8 cellular contexts compared by ENCODE assay signal in the genomic region with DNA sequence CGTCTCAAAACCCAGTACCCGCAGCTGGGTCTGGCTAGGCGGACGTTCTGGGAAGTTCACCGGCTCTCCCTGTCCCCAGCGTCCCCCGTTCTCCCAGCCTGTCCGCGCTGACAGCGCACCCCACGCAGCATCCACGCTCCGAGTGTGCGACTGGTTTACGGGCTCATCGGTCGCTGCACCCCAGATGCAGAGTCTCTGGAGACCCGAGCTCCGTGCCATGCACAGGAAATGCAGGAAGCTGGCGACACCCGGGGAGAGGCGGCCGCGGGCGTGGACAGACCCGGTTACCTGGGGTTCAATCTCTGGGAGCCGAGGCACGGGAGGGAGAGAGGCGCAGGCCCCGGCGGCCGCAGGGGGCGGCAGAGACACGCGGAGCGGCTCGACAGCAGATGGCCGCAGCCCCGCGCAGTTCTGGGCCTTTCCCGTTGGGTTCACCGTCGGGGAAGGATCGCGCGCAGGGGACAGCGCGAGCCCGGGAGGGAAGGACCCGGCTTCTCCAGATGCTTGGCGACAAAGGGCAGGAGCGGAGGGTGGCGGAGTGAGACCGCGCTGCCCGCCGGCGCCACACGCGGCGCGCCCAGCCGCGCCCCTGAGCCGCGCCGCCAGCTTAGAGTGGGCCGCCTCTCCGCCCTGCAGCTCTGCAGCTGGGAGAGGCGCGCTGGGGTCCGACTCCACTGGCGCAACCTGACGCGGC. TPM values are rescaled to one million over a fixed set of nuclear protein-coding genes. Genes with fewer than 3 reads are reported as not detected.
A peak's percentile ranks its signal among the peaks of the same experiment; 100 is the strongest.
DNase-seq lines count a peak whose midpoint lies in the region; ATAC-seq and TF ChIP-seq lines count a peak whose summit lies in the region.

No MANE protein-coding gene starts in this region.

- CTCF ChIA-PET in A673 (lab: Charles Lee) = interaction anchor here (1.5 kb wide), 1 partner anchor 10 kb away, joined by 5 read pairs; no protein-coding TSS in a partner anchor

- TF ChIP-seq CTCF in A673 (conservative IDR thresholded peaks at IDR 0.05; ENCODE audit: low read depth, low read length) (peak; percentile 85), lower leg skin (IDR thresholded peaks at IDR 0.05) (peak in 1 of 3 donors; percentile 72)

- no peak for TF ChIP-seq POLR2A in lower leg skin (IDR thresholded peaks at IDR 0.05)

- intact Hi-C loops in A673 (cut with micrococcal nuclease; ENCODE audit: unreplicated experiment) = loop anchor here (2.0 kb wide), 1 partner anchor 53 kb away; no protein-coding TSS in a partner anchor
- intact Hi-C loops in activated CD4-positive, alpha-beta T cell treated with anti-CD3 and anti-CD28 coated beads, Interleukin-2, amount 10 ng/mL, durations not matched to agents 24 days and 14 days (cut with micrococcal nuclease) = loop anchor here (1.0 to 5.0 kb wide), 4 partner anchors 36 to 222 kb away; a partner anchor contains a TSS
- intact Hi-C loops in dendritic cell treated with granulocyte-macrophage colony-stimulating factor and Interleukin-4, amounts not matched to agents 40 ng/mL and 50 ng/mL, for 4 days (cut with micrococcal nuclease) = loop anchor here (1.0 to 2.0 kb wide), 2 partner anchors 33 to 53 kb away; no protein-coding TSS in a partner anchor
- intact Hi-C loops in lower leg skin (cut with DNase I; ENCODE audit: low total_unique reads) = no loop called here

- H3K4me1 ChIP-seq in A673 (ENCODE audit: insufficient read depth, low read length, poor library complexity, severe bottlenecking) = peaks cover 2% of the 10 kb centered on the region

- ATAC-seq in GM18520 (IDR thresholded peaks at IDR 0.05; ENCODE audit: unreplicated experiment) (peak; percentile 61), HG03064 (IDR thresholded peaks at IDR 0.05; ENCODE audit: low read depth, unreplicated experiment) (peak; percentile 71)

- H3K27ac ChIP-seq in A673 (ENCODE audit: low read depth, low read length, poor library complexity, severe bottlenecking) = no peak overlapping the region

- H3K27me3 ChIP-seq in A673 (replicated peaks; ENCODE audit: insufficient read depth, low read depth, low read length, poor library complexity) = peaks cover 9% of the 10 kb centered on the region

- no peaks in the 10 kb centered on the region for H3K36me3 ChIP-seq in A673 (ENCODE audit: insufficient read depth, low read length, poor library complexity, severe bottlenecking)

- POLR2A ChIA-PET in A673 (lab: Charles Lee; ENCODE audit: low non-redundant PET) = no interaction called here

- peak overlapping the region; percentile 84 for H3K27ac Mint-ChIP-seq in activated CD4-positive, alpha-beta T cell treated with anti-CD3 and anti-CD28 coated beads, Interleukin-2, amount 10 ng/mL, durations not matched to agents 24 days and 14 days
- H3K27ac Mint-ChIP-seq in dendritic cell treated with granulocyte-macrophage colony-stimulating factor and Interleukin-4, amounts not matched to agents 40 ng/mL and 50 ng/mL, for 4 days = peak overlapping the region; percentile 77

- 2 to 4% methylated on average over 42 to 66 of the region's 75 CpGs for WGBS in lower leg skin, 2 donors

- H3K4me1 Mint-ChIP-seq in activated CD4-positive, alpha-beta T cell treated with anti-CD3 and anti-CD28 coated beads, Interleukin-2, amount 10 ng/mL, durations not matched to agents 24 days and 14 days = peaks cover 19% of the 10 kb centered on the region
- H3K4me1 Mint-ChIP-seq in dendritic cell treated with granulocyte-macrophage colony-stimulating factor and Interleukin-4, amounts not matched to agents 40 ng/mL and 50 ng/mL, for 4 days (ENCODE audit: low read depth) = peaks cover 28% of the 10 kb centered on the region

- no peaks in the 10 kb centered on the region for H3K9me3 ChIP-seq in A673 (ENCODE audit: low read depth, low read length, poor library complexity, severe bottlenecking)

- H3K27me3 Mint-ChIP-seq in activated CD4-positive, alpha-beta T cell treated with anti-CD3 and anti-CD28 coated beads, Interleukin-2, amount 10 ng/mL, durations not matched to agents 24 days and 14 days = peaks cover 52% of the 10 kb centered on the region
- peaks cover 68% of the 10 kb centered on the region for H3K27me3 Mint-ChIP-seq in dendritic cell treated with granulocyte-macrophage colony-stimulating factor and Interleukin-4, amounts not matched to agents 40 ng/mL and 50 ng/mL, for 4 days

- peak overlapping the region; percentile 56 for H3K4me3 ChIP-seq in A673 (ENCODE audit: low read depth, low read length, poor library complexity, severe bottlenecking)
- peak overlapping the region; percentile 54 for H3K4me3 ChIP-seq in lower leg skin (ENCODE audit: low read depth, poor library complexity, severe bottlenecking)

- H3K4me3 Mint-ChIP-seq in activated CD4-positive, alpha-beta T cell treated with anti-CD3 and anti-CD28 coated beads, Interleukin-2, amount 10 ng/mL, durations not matched to agents 24 days and 14 days = peak overlapping the region; percentile 84
- peak overlapping the region; percentile 96 for H3K4me3 Mint-ChIP-seq in dendritic cell treated with granulocyte-macrophage colony-stimulating factor and Interleukin-4, amounts not matched to agents 40 ng/mL and 50 ng/mL, for 4 days

- DNase-seq in A673 (ENCODE audit: low spot score) (peak; percentile 73), NCI-H345 (lab: John Stamatoyannopoulos, UW) (peak; percentile 67), lower leg skin (ENCODE audit: low spot score in 2 of 2) (peak; percentile 58 to 96)
- DNase-seq in activated CD4-positive, alpha-beta T cell treated with anti-CD3 and anti-CD28 coated beads, Interleukin-2, amount 10 ng/mL, durations not matched to agents 24 days and 14 days = peak; percentile 92
- DNase-seq in stimulated activated CD4-positive, alpha-beta T cell treated with anti-CD3 and anti-CD28 coated beads, TNF-alpha, amount 100 ng/mL, for 1 hour (ENCODE audit: low read depth in 3 of 3, low spot score in 1 of 3) = peak; percentile 11 to 62 (median 46)

- H3K9me3 Mint-ChIP-seq in activated CD4-positive, alpha-beta T cell treated with anti-CD3 and anti-CD28 coated beads, Interleukin-2, amount 10 ng/mL, durations not matched to agents 24 days and 14 days = no peaks in the 10 kb centered on the region
- H3K9me3 Mint-ChIP-seq in dendritic cell treated with granulocyte-macrophage colony-stimulating factor and Interleukin-4, amounts not matched to agents 40 ng/mL and 50 ng/mL, for 4 days = no peaks in the 10 kb centered on the region

- no TSS peak for BruUV-seq in A673 (replicated peaks; lab: Mats Ljungman, UMichigan)

- H3K36me3 Mint-ChIP-seq in activated CD4-positive, alpha-beta T cell treated with anti-CD3 and anti-CD28 coated beads, Interleukin-2, amount 10 ng/mL, durations not matched to agents 24 days and 14 days (ENCODE audit: low read depth) = no peaks in the 10 kb centered on the region
- peaks cover 16% of the 10 kb centered on the region for H3K36me3 Mint-ChIP-seq in dendritic cell treated with granulocyte-macrophage colony-stimulating factor and Interleukin-4, amounts not matched to agents 40 ng/mL and 50 ng/mL, for 4 days (ENCODE audit: low read depth)

RNA-seq across cellular contexts. Expression of a gene that starts 0.6 kb away (rescaled TPM):
- total RNA-seq in A673 (2021) (0.28 and 0.54 TPM in 2 replicates), lower leg skin (1 to 10 TPM; 1.2 to 3.8 (median 2.2) TPM)
- total RNA-seq in activated CD4-positive, alpha-beta T cell treated with anti-CD3 and anti-CD28 coated beads, Interleukin-2, amount 10 ng/mL, durations not matched to agents 24 days and 14 days = 5.3 and 7.4 TPM in 2 replicates

RNA-seq across cellular contexts. Expression of a gene that starts 16.8 kb away (rescaled TPM):
- total RNA-seq in A673 (2021) (not detected in 2 replicates), lower leg skin (1 to 10 TPM in 1 of 4 donors, under 1 TPM in 3; 0.08 to 1.0 (median 0.79) TPM)
- 0.59 and 0.65 TPM in 2 replicates for total RNA-seq in activated CD4-positive, alpha-beta T cell treated with anti-CD3 and anti-CD28 coated beads, Interleukin-2, amount 10 ng/mL, durations not matched to agents 24 days and 14 days

RNA-seq across cellular contexts. Expression of a gene that starts 36.4 kb away (rescaled TPM):
- total RNA-seq in A673 (2021) (0.32 and 1.1 TPM in 2 replicates), lower leg skin (under 1 TPM; 0.17 to 0.44 (median 0.36) TPM)
- total RNA-seq in activated CD4-positive, alpha-beta T cell treated with anti-CD3 and anti-CD28 coated beads, Interleukin-2, amount 10 ng/mL, durations not matched to agents 24 days and 14 days = 0.30 and 0.45 TPM in 2 replicates

RNA-seq across cellular contexts. Expression of a gene that starts 36.6 kb away (rescaled TPM):
- total RNA-seq in A673 (2021) (542 and 564 TPM in 2 replicates), lower leg skin (100 to 1,000 TPM in 2 of 4 donors, 10 to 100 TPM in 2; 56.0 to 122 (median 88.0) TPM)
- 454 and 464 TPM in 2 replicates for total RNA-seq in activated CD4-positive, alpha-beta T cell treated with anti-CD3 and anti-CD28 coated beads, Interleukin-2, amount 10 ng/mL, durations not matched to agents 24 days and 14 days

RNA-seq across cellular contexts. Expression of a gene that starts 43.6 kb away (rescaled TPM):
- 2.9 and 4.0 TPM in 2 replicates for total RNA-seq in A673 (2021)
- total RNA-seq in activated CD4-positive, alpha-beta T cell treated with anti-CD3 and anti-CD28 coated beads, Interleukin-2, amount 10 ng/mL, durations not matched to agents 24 days and 14 days = 4.7 and 6.0 TPM in 2 replicates
- 1 to 10 TPM in 2 of 4 donors, under 1 TPM in 1, not detected in 1; 0.84 to 2.0 (median 1.8) TPM for total RNA-seq in lower leg skin
